8 cellular contexts compared by ENCODE assay signal in genomic region chr5:37847978-37848425, GRCh38. TPM values are rescaled to one million over a fixed set of nuclear protein-coding genes. Genes with fewer than 3 reads are reported as not detected.
A peak's percentile ranks its signal among the peaks of the same experiment; 100 is the strongest.
DNase-seq lines count a peak whose midpoint lies in the region; ATAC-seq and TF ChIP-seq lines count a peak whose summit lies in the region.

No MANE protein-coding gene starts in this region.

- H2AFZ ChIP-seq in HCT116 (ENCODE audit: low read depth, low read length, poor library complexity, severe bottlenecking), result peak overlapping the region; percentile 37

- CTCF ChIA-PET in HCT116 (lab: Charles Lee), result interaction anchor here (1.1 kb wide), 1 partner anchor 435 kb away, joined by 3 read pairs; no protein-coding TSS in a partner anchor
- CTCF ChIA-PET in activated CD4-positive, alpha-beta memory T cell treated with anti-CD3 and anti-CD28 coated beads, Interleukin-2, amount 10 ng/mL, durations not matched to agents 7 days and 5 days (lab: Charles Lee), result no interaction called here
- CTCF ChIA-PET in GM10248 (lab: Yijun Ruan, JAX), result interaction anchor here (1.5 to 2.1 kb wide), 3 partner anchors 11 to 51 kb away, joined by 3 to 8 read pairs (median 7); no protein-coding TSS in a partner anchor

- H3K4me1 Mint-ChIP-seq in activated CD4-positive, alpha-beta memory T cell treated with anti-CD3 and anti-CD28 coated beads, Interleukin-2, amount 10 ng/mL, durations not matched to agents 7 days and 5 days, result no peaks in the 10 kb centered on the region

- POLR2A ChIA-PET in HCT116 (lab: Charles Lee), result no interaction called here
- POLR2A ChIA-PET in activated CD4-positive, alpha-beta memory T cell treated with anti-CD3 and anti-CD28 coated beads, Interleukin-2, amount 10 ng/mL, durations not matched to agents 7 days and 5 days (lab: Charles Lee), result no interaction called here
- POLR2A ChIA-PET in GM10248 (lab: Yijun Ruan, JAX), result no interaction called here

- no peak overlapping the region for H3K27ac ChIP-seq in HCT116 (ENCODE audit: low read depth, low read length)

- no peak overlapping the region for H3K9ac ChIP-seq in HCT116 (ENCODE audit: low read length)

- TF ChIP-seq RAD21 in HCT116 (IDR thresholded peaks at IDR 0.05; ENCODE audit: low read depth), result no peak

- no peaks in the 10 kb centered on the region for H3K9me2 ChIP-seq in HCT116 (ENCODE audit: insufficient read depth)

- RAD21 ChIA-PET in HCT116 (lab: Charles Lee; ENCODE audit: low non-redundant PET in 1 of 2, low total read pairs in 2 of 2, uncharacterized antibody in 2 of 2, unreplicated experiment in 2 of 2), result no interaction called here

- H3K36me3 Mint-ChIP-seq in activated CD4-positive, alpha-beta memory T cell treated with anti-CD3 and anti-CD28 coated beads, Interleukin-2, amount 10 ng/mL, durations not matched to agents 7 days and 5 days (ENCODE audit: low read depth), result no peaks in the 10 kb centered on the region

- TF ChIP-seq POLR2A in HCT116 (IDR thresholded peaks at IDR 0.05; ENCODE audit: borderline replicate concordance, extremely low read depth, insufficient read depth, insufficient read length), result no peak

- BruUV-seq in HCT116 (replicated peaks; lab: Mats Ljungman, UMichigan), result no TSS peak

- H3K4me3 ChIP-seq in HCT116 (replicated peaks in 1 of 2; ENCODE audit: low read depth in 1 of 2, low read length in 2 of 2), result no peak overlapping the region

- peaks cover 5 to 8% of the 10 kb centered on the region in 2 experiments; a peak in 3 of 4 replicates for H3K4me1 ChIP-seq in HCT116 (ENCODE audit: control insufficient read depth in 1 of 2, insufficient read depth in 2 of 2, low read length in 2 of 2)

- H3K36me3 ChIP-seq in HCT116 (ENCODE audit: control insufficient read depth in 1 of 2, insufficient read depth in 2 of 2, low read length in 2 of 2), result no peaks in the 10 kb centered on the region

- no peak for TF ChIP-seq CTCF in HCT116 (IDR thresholded peaks at IDR 0.05 in 2 of 3, conservative IDR thresholded peaks at IDR 0.05 in 1 of 3; ENCODE audit: borderline replicate concordance in 1 of 3, insufficient read depth in 1 of 3, low read depth in 2 of 3, low read length in 2 of 3)
- TF ChIP-seq CTCF in GM10248 (IDR thresholded peaks at IDR 0.05; ENCODE audit: control extremely low read depth, extremely low read depth, low read depth, missing control alignments), result no peak

- peaks cover 28% of the 10 kb centered on the region for H3K27me3 Mint-ChIP-seq in activated CD4-positive, alpha-beta memory T cell treated with anti-CD3 and anti-CD28 coated beads, Interleukin-2, amount 10 ng/mL, durations not matched to agents 7 days and 5 days

- no peaks in the 10 kb centered on the region for H3K9me3 ChIP-seq in HCT116 (ENCODE audit: control insufficient read depth in 1 of 2, insufficient read depth in 1 of 2, low read depth in 1 of 2, low read length in 2 of 2)

- H3K4me3 Mint-ChIP-seq in activated CD4-positive, alpha-beta memory T cell treated with anti-CD3 and anti-CD28 coated beads, Interleukin-2, amount 10 ng/mL, durations not matched to agents 7 days and 5 days, result no peak overlapping the region

- H3K9me3 Mint-ChIP-seq in activated CD4-positive, alpha-beta memory T cell treated with anti-CD3 and anti-CD28 coated beads, Interleukin-2, amount 10 ng/mL, durations not matched to agents 7 days and 5 days, result no peaks in the 10 kb centered on the region

- no peaks in the 10 kb centered on the region for H3K27me3 ChIP-seq in HCT116 (ENCODE audit: insufficient read depth, low read length)

- DNase-seq in DMS 273 treated with DMSO at 0.1 percent for 48 hours (lab: John Stamatoyannopoulos, UW) (peak; percentile 74), HCT116 (ENCODE audit: low read depth, low spot score) (no peak), NCI-H2196 treated with DMSO at 0.1 percent for 48 hours (lab: John Stamatoyannopoulos, UW; ENCODE audit: unreplicated experiment) (peak; percentile 99), fibroblast of gingiva (ENCODE audit: low read depth) (peak; percentile 72), GM10248 (ENCODE audit: extremely low spot score) (no peak)
- no peak for DNase-seq in activated CD4-positive, alpha-beta memory T cell treated with anti-CD3 and anti-CD28 coated beads, Interleukin-2, amount 10 ng/mL, durations not matched to agents 7 days and 5 days
- no peak for DNase-seq in activated naive CD4-positive, alpha-beta T cell treated with Interleukin-2 at 50 U/mL for 16 hours
- no peak for DNase-seq in stimulated activated CD4-positive, alpha-beta T cell treated with anti-CD3 and anti-CD28 coated beads, Interleukin-1b, Interleukin-23, amount 100 ng/mL, for 48 hours

- H4K20me1 ChIP-seq in HCT116 (ENCODE audit: insufficient read depth), result no peaks in the 10 kb centered on the region

- peak overlapping the region; percentile 10; the same call in 1 of the 2 replicates for H3K4me2 ChIP-seq in HCT116 (ENCODE audit: low read length)

- no peaks in the 10 kb centered on the region for H3K79me2 ChIP-seq in HCT116 (ENCODE audit: insufficient read depth, low read length)

- intact Hi-C loops in HCT116 (cut with micrococcal nuclease), result no loop called here

- peak; percentile 62 for ATAC-seq in HCT116

- no peak overlapping the region for H3K27ac Mint-ChIP-seq in activated CD4-positive, alpha-beta memory T cell treated with anti-CD3 and anti-CD28 coated beads, Interleukin-2, amount 10 ng/mL, durations not matched to agents 7 days and 5 days

TF ChIP-seq in HCT116, 20 proteins besides CTCF, POLR2A, EP300 and RAD21:
- TF ChIP-seq CEBPB (IDR thresholded peaks at IDR 0.05; ENCODE audit: low read depth) (no peak), SIN3A (IDR thresholded peaks at IDR 0.05; ENCODE audit: low read depth) (no peak), CBX3 (IDR thresholded peaks at IDR 0.05; ENCODE audit: low read depth) (no peak), MAX (IDR thresholded peaks at IDR 0.05) (peak; percentile 25; the same call in 1 of the 2 replicates), YY1 (IDR thresholded peaks at IDR 0.05; ENCODE audit: extremely low read depth, insufficient replicate concordance, low read depth, low read length) (no peak)

RNA-seq across cellular contexts. Expression of gene GDNF, which starts 8.2 kb away (rescaled TPM):
- total RNA-seq in HCT116 (2021; ENCODE audit: unreplicated experiment), result not detected
- polyA plus RNA-seq in HCT116 (2012), result not detected in 2 replicates
- total RNA-seq in activated CD4-positive, alpha-beta memory T cell treated with anti-CD3 and anti-CD28 coated beads, Interleukin-2, amount 10 ng/mL, durations not matched to agents 7 days and 5 days, result not detected

Comparison
In these comparisons a context has a peak if more than half of its experiments do, and no peak if none do; other contexts are left out.
1. DNase-seq: peak in DMS 273 treated with DMSO at 0.1 percent for 48 hours (single experiment), NCI-H2196 treated with DMSO at 0.1 percent for 48 hours (single experiment) and fibroblast of gingiva (single experiment); none in HCT116 (single experiment), activated CD4-positive, alpha-beta memory T cell treated with anti-CD3 and anti-CD28 coated beads, Interleukin-2, amount 10 ng/mL, durations not matched to agents 7 days and 5 days (single experiment), activated naive CD4-positive, alpha-beta T cell treated with Interleukin-2 at 50 U/mL for 16 hours (single experiment), stimulated activated CD4-positive, alpha-beta T cell treated with anti-CD3 and anti-CD28 coated beads, Interleukin-1b, Interleukin-23, amount 100 ng/mL, for 48 hours (single experiment) and GM10248 (single experiment).